ENCODE assay signal across 1 cellular context in the genomic region with DNA sequence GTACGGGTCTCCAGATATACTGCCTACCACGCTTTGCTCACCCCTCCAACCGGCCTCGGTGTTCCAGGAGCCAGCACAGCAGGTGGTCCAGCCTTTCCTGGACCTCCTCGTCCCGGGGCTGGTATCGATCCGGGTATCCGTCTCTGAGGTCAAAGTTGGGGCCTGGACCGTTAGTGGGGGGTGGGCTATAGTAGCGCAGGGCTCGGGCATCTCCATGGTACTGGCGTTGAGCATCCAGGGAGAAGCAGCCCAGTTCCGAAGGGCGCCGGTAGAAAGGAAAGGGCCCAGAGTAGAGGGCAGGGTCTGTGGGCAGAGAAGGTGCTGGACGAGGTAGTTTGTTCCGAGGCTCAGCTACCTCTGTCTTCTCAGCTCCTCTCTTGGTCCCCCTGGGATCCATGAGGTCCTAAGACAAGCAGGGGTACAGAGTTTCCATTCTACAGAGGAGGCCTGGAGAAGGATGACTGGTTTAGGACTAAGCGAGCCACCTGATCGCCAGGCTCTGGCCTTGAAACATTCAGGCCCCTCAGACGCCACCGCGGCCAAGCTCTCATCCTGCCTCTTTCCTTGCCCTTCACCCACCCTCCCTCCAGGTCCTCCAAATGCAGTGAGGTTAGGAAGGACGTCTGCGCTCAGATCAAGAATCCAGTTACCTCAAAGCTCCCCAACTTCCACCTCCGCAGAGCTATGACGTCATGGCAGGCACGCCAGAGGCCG.
TF ChIP-seq lines count a peak whose summit lies in the region.

No MANE protein-coding gene starts in this region.

TF ChIP-seq in HepG2, 621 proteins besides CTCF, POLR2A, EP300 and RAD21 (continued from another document and continues in another):
- TF ChIP-seq CREM (IDR thresholded peaks at IDR 0.05), result no peak
- 0 out of 2 replicates have a peak, but pooled peaks have one; percentile 79 for TF ChIP-seq CREM (CRISPR knock-in tag; IDR thresholded peaks at IDR 0.05)
- TF ChIP-seq, protein P1, sequence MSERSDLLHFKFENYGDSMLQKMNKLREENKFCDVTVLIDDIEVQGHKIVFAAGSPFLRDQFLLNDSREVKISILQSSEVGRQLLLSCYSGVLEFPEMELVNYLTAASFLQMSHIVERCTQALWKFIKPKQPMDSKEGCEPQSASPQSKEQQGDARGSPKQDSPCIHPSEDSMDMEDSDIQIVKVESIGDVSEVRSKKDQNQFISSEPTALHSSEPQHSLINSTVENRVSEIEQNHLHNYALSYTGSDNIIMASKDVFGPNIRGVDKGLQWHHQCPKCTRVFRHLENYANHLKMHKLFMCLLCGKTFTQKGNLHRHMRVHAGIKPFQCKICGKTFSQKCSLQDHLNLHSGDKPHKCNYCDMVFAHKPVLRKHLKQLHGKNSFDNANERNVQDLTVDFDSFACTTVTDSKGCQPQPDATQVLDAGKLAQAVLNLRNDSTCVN (CRISPR knock-in tag; IDR thresholded peaks at IDR 0.05; ENCODE audit: borderline replicate concordance), result no peak
- no peak for TF ChIP-seq SP140L (CRISPR knock-in tag; IDR thresholded peaks at IDR 0.05; ENCODE audit: borderline replicate concordance)
- no peak for TF ChIP-seq ZBTB46 (CRISPR knock-in tag; IDR thresholded peaks at IDR 0.05; ENCODE audit: borderline replicate concordance)
- TF ChIP-seq REXO4 (CRISPR knock-in tag; IDR thresholded peaks at IDR 0.05; ENCODE audit: borderline replicate concordance), result no peak
- no peak for TF ChIP-seq PITX1 (CRISPR knock-in tag; IDR thresholded peaks at IDR 0.05)
- TF ChIP-seq JARID2 (CRISPR knock-in tag; IDR thresholded peaks at IDR 0.05; ENCODE audit: insufficient replicate concordance), result no peak
- TF ChIP-seq GATAD2A (CRISPR knock-in tag; IDR thresholded peaks at IDR 0.05), result no peak
- TF ChIP-seq TEAD3 (CRISPR knock-in tag; optimal IDR thresholded peaks at IDR 0.05; ENCODE audit: borderline replicate concordance), result no peak
- no peak for TF ChIP-seq ZNF558 (CRISPR knock-in tag; IDR thresholded peaks at IDR 0.05; ENCODE audit: borderline replicate concordance)
- no peak for TF ChIP-seq GTF2F1 (IDR thresholded peaks at IDR 0.05; ENCODE audit: low read length)
- TF ChIP-seq CBFB (CRISPR knock-in tag; IDR thresholded peaks at IDR 0.05), result no peak
- no peak for TF ChIP-seq CREB1 (IDR thresholded peaks at IDR 0.05)
- no peak for TF ChIP-seq CREB1 (CRISPR knock-in tag; IDR thresholded peaks at IDR 0.05)
- TF ChIP-seq E2F2 (CRISPR knock-in tag; IDR thresholded peaks at IDR 0.05; ENCODE audit: borderline replicate concordance), result no peak
- TF ChIP-seq, protein P2, sequence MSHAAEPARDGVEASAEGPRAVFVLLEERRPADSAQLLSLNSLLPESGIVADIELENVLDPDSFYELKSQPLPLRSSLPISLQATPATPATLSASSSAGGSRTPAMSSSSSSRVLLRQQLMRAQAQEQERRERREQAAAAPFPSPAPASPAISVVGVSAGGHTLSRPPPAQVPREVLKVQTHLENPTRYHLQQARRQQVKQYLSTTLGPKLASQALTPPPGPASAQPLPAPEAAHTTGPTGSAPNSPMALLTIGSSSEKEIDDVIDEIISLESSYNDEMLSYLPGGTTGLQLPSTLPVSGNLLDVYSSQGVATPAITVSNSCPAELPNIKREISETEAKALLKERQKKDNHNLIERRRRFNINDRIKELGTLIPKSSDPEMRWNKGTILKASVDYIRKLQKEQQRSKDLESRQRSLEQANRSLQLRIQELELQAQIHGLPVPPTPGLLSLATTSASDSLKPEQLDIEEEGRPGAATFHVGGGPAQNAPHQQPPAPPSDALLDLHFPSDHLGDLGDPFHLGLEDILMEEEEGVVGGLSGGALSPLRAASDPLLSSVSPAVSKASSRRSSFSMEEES (CRISPR knock-in tag; IDR thresholded peaks at IDR 0.05), result no peak
- no peak for TF ChIP-seq ZNF672 (CRISPR knock-in tag; IDR thresholded peaks at IDR 0.05)
- TF ChIP-seq, protein P3, sequence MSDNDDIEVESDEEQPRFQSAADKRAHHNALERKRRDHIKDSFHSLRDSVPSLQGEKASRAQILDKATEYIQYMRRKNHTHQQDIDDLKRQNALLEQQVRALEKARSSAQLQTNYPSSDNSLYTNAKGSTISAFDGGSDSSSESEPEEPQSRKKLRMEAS (IDR thresholded peaks at IDR 0.05), result no peak
- TF ChIP-seq ZFP36L2 (CRISPR knock-in tag; IDR thresholded peaks at IDR 0.05), result no peak
- TF ChIP-seq FOXK2 (IDR thresholded peaks at IDR 0.05), result no peak
- TF ChIP-seq JUNB (CRISPR knock-in tag; IDR thresholded peaks at IDR 0.05; ENCODE audit: borderline replicate concordance), result no peak
- TF ChIP-seq E2F1 (CRISPR knock-in tag; IDR thresholded peaks at IDR 0.05), result no peak
- 0 out of 2 replicates have a peak, but pooled peaks have one; percentile 26 for TF ChIP-seq ZNF674 (CRISPR knock-in tag; IDR thresholded peaks at IDR 0.05; ENCODE audit: low read depth)
- TF ChIP-seq, protein P4, sequence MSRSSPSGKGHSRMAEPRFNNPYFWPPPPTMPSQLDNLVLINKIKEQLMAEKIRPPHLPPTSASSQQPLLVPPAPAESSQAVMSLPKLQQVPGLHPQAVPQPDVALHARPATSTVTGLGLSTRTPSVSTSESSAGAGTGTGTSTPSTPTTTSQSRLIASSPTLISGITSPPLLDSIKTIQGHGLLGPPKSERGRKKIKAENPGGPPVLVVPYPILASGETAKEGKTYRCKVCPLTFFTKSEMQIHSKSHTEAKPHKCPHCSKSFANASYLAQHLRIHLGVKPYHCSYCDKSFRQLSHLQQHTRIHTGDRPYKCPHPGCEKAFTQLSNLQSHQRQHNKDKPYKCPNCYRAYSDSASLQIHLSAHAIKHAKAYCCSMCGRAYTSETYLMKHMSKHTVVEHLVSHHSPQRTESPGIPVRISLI (CRISPR knock-in tag; IDR thresholded peaks at IDR 0.05; ENCODE audit: borderline replicate concordance), result no peak
- no peak for TF ChIP-seq SMARCC2 (IDR thresholded peaks at IDR 0.05)
- TF ChIP-seq HMGXB4 (CRISPR knock-in tag; IDR thresholded peaks at IDR 0.05; ENCODE audit: borderline replicate concordance in 1 of 2, low read depth in 1 of 2), result no peak
- no peak for TF ChIP-seq U2AF2 (IDR thresholded peaks at IDR 0.05; ENCODE audit: low read depth, low read length)
- TF ChIP-seq HNF1B (CRISPR knock-in tag; IDR thresholded peaks at IDR 0.05), result no peak
- TF ChIP-seq DNMT1 (CRISPR knock-in tag; IDR thresholded peaks at IDR 0.05), result peak; percentile 82; the same call in 1 of the 2 replicates
- no peak for TF ChIP-seq ZFP1 (CRISPR knock-in tag; IDR thresholded peaks at IDR 0.05)
- TF ChIP-seq EED (CRISPR knock-in tag; IDR thresholded peaks at IDR 0.05), result no peak
- no peak for TF ChIP-seq PHF21A (CRISPR knock-in tag; IDR thresholded peaks at IDR 0.05)
- TF ChIP-seq ZGPAT (CRISPR knock-in tag; IDR thresholded peaks at IDR 0.05), result no peak
- TF ChIP-seq AGO2 (optimal IDR thresholded peaks at IDR 0.05; ENCODE audit: low read depth, low read length), result peak; percentile 0
- no peak for TF ChIP-seq HDAC1 (CRISPR knock-in tag; IDR thresholded peaks at IDR 0.05)
- no peak for TF ChIP-seq ETS1 (CRISPR knock-in tag; IDR thresholded peaks at IDR 0.05)
- TF ChIP-seq YY1 (IDR thresholded peaks at IDR 0.05; ENCODE audit: insufficient read depth, insufficient replicate concordance, low read depth, low read length), result no peak
- no peak for TF ChIP-seq ZNF331 (CRISPR knock-in tag; IDR thresholded peaks at IDR 0.05)
- no peak for TF ChIP-seq UBTF (CRISPR knock-in tag; IDR thresholded peaks at IDR 0.05)
- no peak for TF ChIP-seq ZFP36 (IDR thresholded peaks at IDR 0.05; ENCODE audit: borderline replicate concordance, low read depth, low read length, partially characterized antibody)
